Comparison of ENCODE assay signal across 20 cellular contexts in the genomic region with DNA sequence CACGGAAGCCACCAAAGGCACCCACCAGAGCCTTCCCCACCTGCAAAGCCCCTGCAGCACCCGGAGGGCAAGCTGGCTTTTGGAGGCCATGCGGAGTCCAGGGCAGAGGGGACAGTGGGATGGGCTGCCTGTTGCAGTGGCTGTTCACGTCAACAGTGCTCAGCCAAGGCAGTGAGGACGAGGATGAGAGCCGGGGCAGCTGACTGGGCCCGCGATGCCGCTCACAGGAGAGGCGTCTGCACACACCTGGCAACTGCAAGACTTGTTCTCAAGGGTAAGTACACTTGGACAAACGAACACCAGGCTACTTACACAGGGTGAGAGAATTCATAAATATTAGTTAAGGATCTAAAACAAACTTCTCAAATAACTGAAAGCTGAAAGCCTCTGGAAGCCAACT. TPM values are rescaled to one million over a fixed set of nuclear protein-coding genes. Genes with fewer than 3 reads are reported as not detected.
"Had no signal": no experiment of that assay in that cellular context is flagged by ENCODE, and none has a peak within 500 bp of the region (broad histone marks: within the 10 kb centered on the region; RNA-seq: fewer than 3 reads in every experiment).

No MANE protein-coding gene starts in this region.

- H3K4me2 ChIP-seq: neural progenitor cell had no signal

- H3K27me3 Mint-ChIP-seq: activated B cell treated with CpG ODN at 0.5 μM for 24 hours; activated T-cell treated with anti-CD3 and anti-CD28 coated beads, Interleukin-2, amount 50 U/mL, for 24 hours; naive thymus-derived CD4-positive, alpha-beta T cell had no signal

- H3K9me3 Mint-ChIP-seq: activated B cell treated with CpG ODN at 0.5 μM for 24 hours; activated T-cell treated with anti-CD3 and anti-CD28 coated beads, Interleukin-2, amount 50 U/mL, for 24 hours; naive thymus-derived CD4-positive, alpha-beta T cell; neural progenitor cell had no signal

- H3K9ac ChIP-seq: neural progenitor cell had no signal

- H3K4me3 Mint-ChIP-seq: activated B cell treated with CpG ODN at 0.5 μM for 24 hours; activated CD8-positive, alpha-beta T cell treated with anti-CD3 and anti-CD28 coated beads, Interleukin-2, amount 10 ng/mL, durations not matched to agents 7 days and 5 days; activated T-cell treated with anti-CD3 and anti-CD28 coated beads, Interleukin-2, amount 50 U/mL, for 24 hours; naive thymus-derived CD4-positive, alpha-beta T cell; neural progenitor cell had no signal

- H3K27me3 ChIP-seq: gastrocnemius medialis, heart left ventricle, neural progenitor cell had no signal

- H3K4me1 ChIP-seq: neural progenitor cell had no signal

- H3K27ac Mint-ChIP-seq: activated B cell treated with CpG ODN at 0.5 μM for 24 hours; activated T-cell treated with anti-CD3 and anti-CD28 coated beads, Interleukin-2, amount 50 U/mL, for 24 hours; naive thymus-derived CD4-positive, alpha-beta T cell; neural progenitor cell had no signal

- ATAC-seq: activated CD8-positive, alpha-beta T cell treated with anti-CD3 and anti-CD28 coated beads, Interleukin-2, amount 10 ng/mL, durations not matched to agents 7 days and 5 days; gastrocnemius medialis; heart left ventricle; left lobe of liver; naive thymus-derived CD4-positive, alpha-beta T cell had no signal

- H3K9me3 ChIP-seq: gastrocnemius medialis, heart left ventricle had no signal

- H3K27ac ChIP-seq: gastrocnemius medialis, heart left ventricle, neural progenitor cell had no signal

- H3K36me3 ChIP-seq: neural progenitor cell had no signal

- H3K4me1 Mint-ChIP-seq: activated B cell treated with CpG ODN at 0.5 μM for 24 hours, neural progenitor cell had no signal

- H3K4me3 ChIP-seq: gastrocnemius medialis, heart left ventricle, neural progenitor cell had no signal

- DNase-seq: activated B cell treated with CpG ODN at 0.5 μM for 24 hours; activated CD4-positive, alpha-beta T cell treated with anti-CD3 and anti-CD28 coated beads for 48 hours; activated CD8-positive, alpha-beta T cell treated with anti-CD3 and anti-CD28 coated beads, Interleukin-2, amount 10 ng/mL, durations not matched to agents 7 days and 5 days; activated effector memory CD4-positive, alpha-beta T cell treated with anti-CD3 and anti-CD28 coated beads, Interleukin-2, amount 50 U/mL, for 16 hours; activated naive CD4-positive, alpha-beta T cell treated with anti-CD3 and anti-CD28 coated beads, Interleukin-2, amount 50 U/mL, for 16 hours; activated T-cell treated with anti-CD3 and anti-CD28 coated beads, Interleukin-2, amount 50 U/mL, for 24 hours; aorta; cortex of kidney; gastrocnemius medialis; kidney; mesendoderm; naive thymus-derived CD4-positive, alpha-beta T cell; stimulated activated CD8-positive, alpha-beta memory T cell treated with anti-CD3 and anti-CD28 coated beads, Interleukin-4, amount 100 ng/mL, for 48 hours; stimulated activated naive CD4-positive, alpha-beta T cell treated with Interleukin-2 at 50 U/mL for 16 hours; substantia nigra; SW 1271; trophoblast cell had no signal

RNA-seq across cellular contexts. Expression of gene FGFR3, which starts 19.6 kb away (rescaled TPM):
- polyA plus RNA-seq: naive thymus-derived CD4-positive, alpha-beta T cell had no signal
